Comparison of ENCODE assay signal across 8 cellular contexts in the genomic region with DNA sequence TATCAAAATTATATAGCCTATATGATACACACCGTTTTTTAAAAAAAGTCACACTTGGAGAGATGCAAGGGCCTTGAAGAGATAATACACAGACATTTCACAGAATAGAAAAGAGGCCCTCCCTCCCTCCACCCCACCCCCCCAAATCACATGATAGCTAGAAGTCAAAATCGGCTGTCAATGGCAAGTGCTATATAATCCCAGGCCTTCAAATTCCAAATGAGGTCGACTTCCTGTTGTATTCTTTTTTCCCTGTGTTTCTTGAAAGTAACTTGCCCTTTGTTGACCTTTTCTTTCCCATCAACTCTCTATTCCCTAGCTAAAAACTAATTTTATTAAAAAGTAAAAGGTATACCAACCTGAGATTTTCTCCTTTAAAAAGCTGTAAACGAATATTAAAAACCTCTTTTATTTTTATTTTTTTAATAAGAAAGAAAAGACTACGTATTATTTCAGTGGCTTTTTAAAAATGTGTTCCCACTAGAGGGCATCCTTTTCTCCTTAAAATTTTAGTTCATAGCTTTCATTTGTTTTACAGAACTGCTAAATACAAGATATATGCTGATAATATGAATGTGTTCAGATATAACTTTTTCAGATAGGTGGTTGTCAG. TPM values are rescaled to one million over a fixed set of nuclear protein-coding genes. Genes with fewer than 3 reads are reported as not detected.
DNase-seq lines count a peak whose midpoint lies in the region; ATAC-seq and TF ChIP-seq lines count a peak whose summit lies in the region.

No MANE protein-coding gene starts in this region.

- H3K27ac Mint-ChIP-seq in CD4-positive, alpha-beta T cell: peak overlapping the region; percentile 73
- peak overlapping the region; percentile 42 for H3K27ac Mint-ChIP-seq in activated naive CD8-positive, alpha-beta T cell treated with anti-CD3 and anti-CD28 coated beads, Interleukin-2, amount 10 ng/mL, durations not matched to agents 7 days and 5 days

- no peak overlapping the region; the same call in 1 of the 2 replicates for H3K4me3 ChIP-seq in HUES48 (ENCODE audit: low read depth, low read length)
- no peak overlapping the region for H3K4me3 ChIP-seq in lower lobe of right lung

- CTCF ChIA-PET in CD4-positive, alpha-beta T cell (lab: Charles Lee): interaction anchor here (0.6 to 1.5 kb wide), 10 partner anchors 8 to 768 kb away, joined by 3 to 5 read pairs (median 4); no protein-coding TSS in a partner anchor

- no peaks in the 10 kb centered on the region for H3K9me3 Mint-ChIP-seq in CD4-positive, alpha-beta T cell
- H3K9me3 Mint-ChIP-seq in activated naive CD8-positive, alpha-beta T cell treated with anti-CD3 and anti-CD28 coated beads, Interleukin-2, amount 10 ng/mL, durations not matched to agents 7 days and 5 days: no peaks in the 10 kb centered on the region

- peak; percentile 65 for TF ChIP-seq CTCF in CD4-positive, alpha-beta T cell (IDR thresholded peaks at IDR 0.05)
- peak; percentile 39 for TF ChIP-seq CTCF in lower lobe of right lung (IDR thresholded peaks at IDR 0.05)

- no peak overlapping the region for H3K9ac ChIP-seq in HUES48 (ENCODE audit: low read depth, low read length)

- peak overlapping the region; percentile 67 for H3K4me3 Mint-ChIP-seq in CD4-positive, alpha-beta T cell
- no peak overlapping the region for H3K4me3 Mint-ChIP-seq in activated naive CD8-positive, alpha-beta T cell treated with anti-CD3 and anti-CD28 coated beads, Interleukin-2, amount 10 ng/mL, durations not matched to agents 7 days and 5 days

- H3K36me3 ChIP-seq in HUES48 (ENCODE audit: control insufficient read depth, insufficient read depth, low read length) (peaks cover 3% of the 10 kb centered on the region; the same call in 1 of the 2 replicates), lower lobe of right lung (no peaks in the 10 kb centered on the region)

- no peaks in the 10 kb centered on the region for H3K27me3 ChIP-seq in CD4-positive, alpha-beta T cell (ENCODE audit: control insufficient read depth, insufficient read depth, low read length)
- H3K27me3 ChIP-seq in HUES48 (ENCODE audit: control insufficient read depth, insufficient read depth, low read length) (no peaks in the 10 kb centered on the region), lower lobe of right lung (ENCODE audit: low read depth) (no peaks in the 10 kb centered on the region)

- no peak for DNase-seq in CD4-positive, alpha-beta T cell
- DNase-seq in activated naive CD8-positive, alpha-beta T cell treated with anti-CD3 and anti-CD28 coated beads, Interleukin-2, amount 10 ng/mL, durations not matched to agents 7 days and 5 days: no peak
- DNase-seq in lower lobe of right lung (no peak), COLO668 (lab: John Stamatoyannopoulos, UW; ENCODE audit: unreplicated experiment) (no peak), DMS79 treated with DMSO at 0.1 percent for 48 hours (lab: John Stamatoyannopoulos, UW) (no peak), cerebellar cortex (ENCODE audit: low spot score) (no peak)
- DNase-seq in activated CD4-positive, CD25-positive, alpha-beta regulatory T cell (lab: John Stamatoyannopoulos, UW): no peak

- H3K4me1 ChIP-seq in HUES48 (ENCODE audit: control insufficient read depth, insufficient read depth, low read length) (peaks cover 28% of the 10 kb centered on the region), lower lobe of right lung (peaks cover 50% of the 10 kb centered on the region)

- H3K9me3 ChIP-seq in CD4-positive, alpha-beta T cell (ENCODE audit: control insufficient read depth, low read length): no peaks in the 10 kb centered on the region
- H3K9me3 ChIP-seq in HUES48 (ENCODE audit: control insufficient read depth, insufficient read depth, low read length): no peaks in the 10 kb centered on the region
- no peaks in the 10 kb centered on the region for H3K9me3 ChIP-seq in lower lobe of right lung

- H3K4me1 Mint-ChIP-seq in CD4-positive, alpha-beta T cell (ENCODE audit: low read depth): peaks cover 77% of the 10 kb centered on the region
- peaks cover 42% of the 10 kb centered on the region for H3K4me1 Mint-ChIP-seq in activated naive CD8-positive, alpha-beta T cell treated with anti-CD3 and anti-CD28 coated beads, Interleukin-2, amount 10 ng/mL, durations not matched to agents 7 days and 5 days

- peaks cover 12% of the 10 kb centered on the region for H3K36me3 Mint-ChIP-seq in CD4-positive, alpha-beta T cell (ENCODE audit: low read depth)
- peaks cover 11% of the 10 kb centered on the region for H3K36me3 Mint-ChIP-seq in activated naive CD8-positive, alpha-beta T cell treated with anti-CD3 and anti-CD28 coated beads, Interleukin-2, amount 10 ng/mL, durations not matched to agents 7 days and 5 days

- H3K27me3 Mint-ChIP-seq in CD4-positive, alpha-beta T cell: no peaks in the 10 kb centered on the region
- no peaks in the 10 kb centered on the region for H3K27me3 Mint-ChIP-seq in activated naive CD8-positive, alpha-beta T cell treated with anti-CD3 and anti-CD28 coated beads, Interleukin-2, amount 10 ng/mL, durations not matched to agents 7 days and 5 days

- peak; percentile 39 for ATAC-seq in CD4-positive, alpha-beta T cell (ENCODE audit: poor library complexity)
- no peak for ATAC-seq in activated naive CD8-positive, alpha-beta T cell treated with anti-CD3 and anti-CD28 coated beads, Interleukin-2, amount 10 ng/mL, durations not matched to agents 7 days and 5 days (ENCODE audit: low read depth)
- ATAC-seq in lower lobe of right lung: no peak

- no peak overlapping the region for H3K27ac ChIP-seq in CD4-positive, alpha-beta T cell (ENCODE audit: low read depth, low read length)
- H3K27ac ChIP-seq in HUES48 (ENCODE audit: low read depth, low read length): peak overlapping the region; percentile 40
- no peak overlapping the region for H3K27ac ChIP-seq in lower lobe of right lung

- intact Hi-C loops in CD4-positive, alpha-beta T cell (cut with DNase I, micrococcal nuclease): no loop called here
- intact Hi-C loops in lower lobe of right lung (cut with DNase I): no loop called here

- POLR2A ChIA-PET in CD4-positive, alpha-beta T cell (lab: Charles Lee): interaction anchor here (0.6 to 1.3 kb wide), 6 partner anchors 46 to 150 kb away, joined by 3 to 6 read pairs (median 4); a partner anchor contains a TSS
- POLR2A ChIA-PET in activated naive CD8-positive, alpha-beta T cell treated with anti-CD3 and anti-CD28 coated beads, Interleukin-2, amount 10 ng/mL, durations not matched to agents 7 days and 5 days (lab: Charles Lee): interaction anchor here (0.7 to 1.0 kb wide), 3 partner anchors 38 to 402 kb away, joined by 3 to 8 read pairs (median 3); no protein-coding TSS in a partner anchor

RNA-seq across cellular contexts. Expression of a gene that starts 46.6 kb away (rescaled TPM):
- total RNA-seq in CD4-positive, alpha-beta T cell: 10 to 100 TPM; 72.4 to 78.0 TPM
- total RNA-seq in activated naive CD8-positive, alpha-beta T cell treated with anti-CD3 and anti-CD28 coated beads, Interleukin-2, amount 10 ng/mL, durations not matched to agents 7 days and 5 days: 10 to 100 TPM; 79.3 to 81.0 TPM
- 64.2 TPM for total RNA-seq in lower lobe of right lung
